In genomic region chr14:53278602-53279506, GRCh38 we compare ENCODE assay signal across 15 cellular contexts.
A peak's percentile ranks its signal among the peaks of the same experiment; 100 is the strongest.
DNase-seq lines count a peak whose midpoint lies in the region; ATAC-seq and TF ChIP-seq lines count a peak whose summit lies in the region.
"Had no signal": no experiment of that assay in that cellular context is flagged by ENCODE, and none has a peak within 500 bp of the region (broad histone marks: within the 10 kb centered on the region; RNA-seq: fewer than 3 reads in every experiment).

No MANE protein-coding gene starts in this region.

- H3K4me3 ChIP-seq in AG04450 (ENCODE audit: low read depth, low read length) (no peak overlapping the region), HCT116 (replicated peaks in 1 of 2; ENCODE audit: low read depth in 1 of 2, low read length in 2 of 2) (no peak overlapping the region; a peak in 1 of 4 replicates), fibroblast of the aortic adventitia (ENCODE audit: low read depth, low read length) (no peak overlapping the region)
- H3K4me3 ChIP-seq in CD8-positive, alpha-beta T cell (ENCODE audit: low read depth, low read length), result no peak overlapping the region
- H3K4me3 ChIP-seq: left lung had no signal

- H3K27me3 ChIP-seq in AG04450 (ENCODE audit: control insufficient read depth, insufficient read depth, low read length), result no peaks in the 10 kb centered on the region
- H3K27me3 ChIP-seq in HCT116 (ENCODE audit: insufficient read depth, low read length), result no peaks in the 10 kb centered on the region
- H3K27me3 ChIP-seq in CD8-positive, alpha-beta T cell (ENCODE audit: insufficient read depth, low read length), result no peaks in the 10 kb centered on the region
- H3K27me3 ChIP-seq: left lung had no signal

- no peaks in the 10 kb centered on the region; the same call in 1 of the 2 replicates for H4K20me1 ChIP-seq in HCT116 (ENCODE audit: insufficient read depth)

- TF ChIP-seq CTCF in AG04450 (IDR thresholded peaks at IDR 0.05; ENCODE audit: low read depth, low read length) (no peak), HCT116 (IDR thresholded peaks at IDR 0.05 in 2 of 3, conservative IDR thresholded peaks at IDR 0.05 in 1 of 3; ENCODE audit: borderline replicate concordance in 1 of 3, insufficient read depth in 1 of 3, low read depth in 2 of 3, low read length in 2 of 3) (no peak), fibroblast of the aortic adventitia (IDR thresholded peaks at IDR 0.05; ENCODE audit: insufficient read depth, low read length) (no peak)
- no peak for TF ChIP-seq CTCF in CD8-positive, alpha-beta T cell (IDR thresholded peaks at IDR 0.05)

- H3K9me3 ChIP-seq in AG04450 (ENCODE audit: control insufficient read depth, insufficient read depth, low read length), result peaks cover 4% of the 10 kb centered on the region
- peaks cover 0 to 1% of the 10 kb centered on the region in 2 experiments; a peak in 1 of 4 replicates for H3K9me3 ChIP-seq in HCT116 (ENCODE audit: control insufficient read depth in 1 of 2, insufficient read depth in 1 of 2, low read depth in 1 of 2, low read length in 2 of 2)
- H3K9me3 ChIP-seq in CD8-positive, alpha-beta T cell (ENCODE audit: low read length), result no peaks in the 10 kb centered on the region

- H3K4me3 Mint-ChIP-seq in CD8-positive, alpha-beta T cell, result no peak overlapping the region
- H3K4me3 Mint-ChIP-seq: activated naive CD8-positive, alpha-beta T cell treated with anti-CD3 and anti-CD28 coated beads, Interleukin-2, amount 10 ng/mL, durations not matched to agents 7 days and 5 days; dendritic cell treated with granulocyte-macrophage colony-stimulating factor and Interleukin-4, amounts not matched to agents 40 ng/mL and 50 ng/mL, for 4 days; neural crest cell had no signal

- no peak overlapping the region for H3K27ac Mint-ChIP-seq in CD8-positive, alpha-beta T cell
- H3K27ac Mint-ChIP-seq: activated naive CD8-positive, alpha-beta T cell treated with anti-CD3 and anti-CD28 coated beads, Interleukin-2, amount 10 ng/mL, durations not matched to agents 7 days and 5 days; dendritic cell treated with granulocyte-macrophage colony-stimulating factor and Interleukin-4, amounts not matched to agents 40 ng/mL and 50 ng/mL, for 4 days had no signal

- peak overlapping the region; percentile 70 for H3K27ac ChIP-seq in AG04450 (ENCODE audit: low read depth, low read length)
- H3K27ac ChIP-seq in HCT116 (ENCODE audit: low read depth, low read length), result no peak overlapping the region
- H3K27ac ChIP-seq in CD8-positive, alpha-beta T cell (ENCODE audit: low read depth, low read length), result no peak overlapping the region
- H3K27ac ChIP-seq: left lung had no signal

- TF ChIP-seq POLR2A in HCT116 (IDR thresholded peaks at IDR 0.05; ENCODE audit: borderline replicate concordance, extremely low read depth, insufficient read depth, insufficient read length) (no peak), erythroblast (IDR thresholded peaks at IDR 0.05; ENCODE audit: low read length) (no peak)

- RAD21 ChIA-PET in HCT116 (lab: Charles Lee; ENCODE audit: low non-redundant PET in 1 of 2, low total read pairs in 2 of 2, uncharacterized antibody in 2 of 2, unreplicated experiment in 2 of 2), result no interaction called here

- ATAC-seq in HCT116 (peak; percentile 27; the same call in 1 of the 2 replicates), GM19463 (IDR thresholded peaks at IDR 0.05; ENCODE audit: unreplicated experiment) (no peak)
- no peak for ATAC-seq in CD8-positive, alpha-beta T cell
- ATAC-seq: left lung had no signal

- H3K4me2 ChIP-seq in HCT116 (ENCODE audit: low read length), result no peak overlapping the region; the same call in 1 of the 2 replicates

- H2AFZ ChIP-seq in HCT116 (ENCODE audit: low read depth, low read length, poor library complexity, severe bottlenecking), result peak overlapping the region; percentile 45

- CTCF ChIA-PET in AG04450 (lab: Charles Lee) (interaction anchor here (1.3 to 3.9 kb wide), 2 partner anchors 17 to 1069 kb away, joined by 3 to 22 read pairs; no protein-coding TSS in a partner anchor), HCT116 (lab: Charles Lee) (no interaction called here)
- CTCF ChIA-PET in CD8-positive, alpha-beta T cell (lab: Charles Lee), result no interaction called here

- TF ChIP-seq RAD21 in HCT116 (IDR thresholded peaks at IDR 0.05; ENCODE audit: low read depth), result no peak

- H3K4me1 Mint-ChIP-seq in CD8-positive, alpha-beta T cell (ENCODE audit: low read depth), result no peaks in the 10 kb centered on the region
- H3K4me1 Mint-ChIP-seq: activated naive CD8-positive, alpha-beta T cell treated with anti-CD3 and anti-CD28 coated beads, Interleukin-2, amount 10 ng/mL, durations not matched to agents 7 days and 5 days; neural crest cell had no signal

- DNase-seq in AG04450 (ENCODE audit: low read depth, low spot score) (peak; percentile 45), HCT116 (ENCODE audit: low read depth, low spot score) (no peak), SHP77 treated with DMSO at 0.1 percent for 48 hours (lab: John Stamatoyannopoulos, UW) (peak; percentile 84), fibroblast of the aortic adventitia (ENCODE audit: low read depth) (peak; percentile 5), erythroblast (lab: John Stamatoyannopoulos, UW) (no peak), NCI-H510A treated with DMSO at 0.1 percent for 48 hours (lab: John Stamatoyannopoulos, UW) (no peak)
- no peak for DNase-seq in CD8-positive, alpha-beta T cell
- DNase-seq: activated naive CD8-positive, alpha-beta T cell treated with anti-CD3 and anti-CD28 coated beads, Interleukin-2, amount 10 ng/mL, durations not matched to agents 7 days and 5 days; left lung; MM.1S; NCI-H510A; Right ventricle myocardium superior had no signal

- peaks cover 0 to 12% of the 10 kb centered on the region in 2 experiments; a peak in 2 of 4 replicates for H3K4me1 ChIP-seq in HCT116 (ENCODE audit: control insufficient read depth in 1 of 2, insufficient read depth in 2 of 2, low read length in 2 of 2)
- H3K4me1 ChIP-seq in CD8-positive, alpha-beta T cell (ENCODE audit: insufficient read depth, low read length), result no peaks in the 10 kb centered on the region
- H3K4me1 ChIP-seq: left lung had no signal

- no peaks in the 10 kb centered on the region for H3K27me3 Mint-ChIP-seq in CD8-positive, alpha-beta T cell (ENCODE audit: low read depth)
- H3K27me3 Mint-ChIP-seq: activated naive CD8-positive, alpha-beta T cell treated with anti-CD3 and anti-CD28 coated beads, Interleukin-2, amount 10 ng/mL, durations not matched to agents 7 days and 5 days; dendritic cell treated with granulocyte-macrophage colony-stimulating factor and Interleukin-4, amounts not matched to agents 40 ng/mL and 50 ng/mL, for 4 days had no signal

- H3K36me3 Mint-ChIP-seq in CD8-positive, alpha-beta T cell, result peaks cover 5% of the 10 kb centered on the region

- H3K36me3 ChIP-seq in HCT116 (ENCODE audit: control insufficient read depth in 1 of 2, insufficient read depth in 2 of 2, low read length in 2 of 2), result 0 out of 4 replicates have a peak, but pooled peaks cover 0 to 3% of the 10 kb centered on the region in 2 experiments
- H3K36me3 ChIP-seq in CD8-positive, alpha-beta T cell (ENCODE audit: insufficient read depth, low read length), result no peaks in the 10 kb centered on the region
- H3K36me3 ChIP-seq: left lung had no signal

- H3K9ac ChIP-seq in HCT116 (ENCODE audit: low read length), result no peak overlapping the region

- BruUV-seq in HCT116 (replicated peaks; lab: Mats Ljungman, UMichigan), result no TSS peak

- peaks cover 19% of the 10 kb centered on the region for H3K9me3 Mint-ChIP-seq in CD8-positive, alpha-beta T cell

- H3K9me2 ChIP-seq in HCT116 (ENCODE audit: insufficient read depth), result no peaks in the 10 kb centered on the region

- no peaks in the 10 kb centered on the region for H3K79me2 ChIP-seq in HCT116 (ENCODE audit: insufficient read depth, low read length)

- intact Hi-C loops in HCT116 (cut with micrococcal nuclease), result no loop called here
- intact Hi-C loops in CD8-positive, alpha-beta T cell (cut with DNase I, micrococcal nuclease), result no loop called here

- POLR2A ChIA-PET in AG04450 (lab: Yijun Ruan, JAX) (no interaction called here), HCT116 (lab: Charles Lee) (no interaction called here)
- POLR2A ChIA-PET in CD8-positive, alpha-beta T cell (lab: Charles Lee), result no interaction called here

TF ChIP-seq in HCT116, 20 proteins besides CTCF, POLR2A, EP300 and RAD21 (continues in another document):
- no peak for TF ChIP-seq FOSL1 (IDR thresholded peaks at IDR 0.05; ENCODE audit: low read depth)
- no peak for TF ChIP-seq JUND (IDR thresholded peaks at IDR 0.05)
- TF ChIP-seq YY1 (IDR thresholded peaks at IDR 0.05; ENCODE audit: extremely low read depth, insufficient replicate concordance, low read depth, low read length), result no peak
- no peak for TF ChIP-seq SRF (IDR thresholded peaks at IDR 0.05; ENCODE audit: low read depth)
- TF ChIP-seq, protein P1, sequence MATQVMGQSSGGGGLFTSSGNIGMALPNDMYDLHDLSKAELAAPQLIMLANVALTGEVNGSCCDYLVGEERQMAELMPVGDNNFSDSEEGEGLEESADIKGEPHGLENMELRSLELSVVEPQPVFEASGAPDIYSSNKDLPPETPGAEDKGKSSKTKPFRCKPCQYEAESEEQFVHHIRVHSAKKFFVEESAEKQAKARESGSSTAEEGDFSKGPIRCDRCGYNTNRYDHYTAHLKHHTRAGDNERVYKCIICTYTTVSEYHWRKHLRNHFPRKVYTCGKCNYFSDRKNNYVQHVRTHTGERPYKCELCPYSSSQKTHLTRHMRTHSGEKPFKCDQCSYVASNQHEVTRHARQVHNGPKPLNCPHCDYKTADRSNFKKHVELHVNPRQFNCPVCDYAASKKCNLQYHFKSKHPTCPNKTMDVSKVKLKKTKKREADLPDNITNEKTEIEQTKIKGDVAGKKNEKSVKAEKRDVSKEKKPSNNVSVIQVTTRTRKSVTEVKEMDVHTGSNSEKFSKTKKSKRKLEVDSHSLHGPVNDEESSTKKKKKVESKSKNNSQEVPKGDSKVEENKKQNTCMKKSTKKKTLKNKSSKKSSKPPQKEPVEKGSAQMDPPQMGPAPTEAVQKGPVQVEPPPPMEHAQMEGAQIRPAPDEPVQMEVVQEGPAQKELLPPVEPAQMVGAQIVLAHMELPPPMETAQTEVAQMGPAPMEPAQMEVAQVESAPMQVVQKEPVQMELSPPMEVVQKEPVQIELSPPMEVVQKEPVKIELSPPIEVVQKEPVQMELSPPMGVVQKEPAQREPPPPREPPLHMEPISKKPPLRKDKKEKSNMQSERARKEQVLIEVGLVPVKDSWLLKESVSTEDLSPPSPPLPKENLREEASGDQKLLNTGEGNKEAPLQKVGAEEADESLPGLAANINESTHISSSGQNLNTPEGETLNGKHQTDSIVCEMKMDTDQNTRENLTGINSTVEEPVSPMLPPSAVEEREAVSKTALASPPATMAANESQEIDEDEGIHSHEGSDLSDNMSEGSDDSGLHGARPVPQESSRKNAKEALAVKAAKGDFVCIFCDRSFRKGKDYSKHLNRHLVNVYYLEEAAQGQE (IDR thresholded peaks at IDR 0.05; ENCODE audit: low read depth), result no peak
- TF ChIP-seq EGR1 (IDR thresholded peaks at IDR 0.05; ENCODE audit: low read depth), result no peak
- TF ChIP-seq, protein P2, sequence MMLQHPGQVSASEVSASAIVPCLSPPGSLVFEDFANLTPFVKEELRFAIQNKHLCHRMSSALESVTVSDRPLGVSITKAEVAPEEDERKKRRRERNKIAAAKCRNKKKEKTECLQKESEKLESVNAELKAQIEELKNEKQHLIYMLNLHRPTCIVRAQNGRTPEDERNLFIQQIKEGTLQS (IDR thresholded peaks at IDR 0.05), result no peak
- TF ChIP-seq POLR2AphosphoS5 (IDR thresholded peaks at IDR 0.05; ENCODE audit: low read depth, low read length), result no peak

Comparison
In these comparisons a context has a peak if more than half of its experiments do, and no peak if none do; other contexts are left out.
1. DNase-seq: peak in AG04450 (single experiment), SHP77 treated with DMSO at 0.1 percent for 48 hours (single experiment) and fibroblast of the aortic adventitia (single experiment); none in HCT116 (single experiment), erythroblast (0 of 2), NCI-H510A treated with DMSO at 0.1 percent for 48 hours (single experiment) and CD8-positive, alpha-beta T cell (0 of 7).